Comparison of ENCODE assay signal across 1 cellular context in the genomic region with DNA sequence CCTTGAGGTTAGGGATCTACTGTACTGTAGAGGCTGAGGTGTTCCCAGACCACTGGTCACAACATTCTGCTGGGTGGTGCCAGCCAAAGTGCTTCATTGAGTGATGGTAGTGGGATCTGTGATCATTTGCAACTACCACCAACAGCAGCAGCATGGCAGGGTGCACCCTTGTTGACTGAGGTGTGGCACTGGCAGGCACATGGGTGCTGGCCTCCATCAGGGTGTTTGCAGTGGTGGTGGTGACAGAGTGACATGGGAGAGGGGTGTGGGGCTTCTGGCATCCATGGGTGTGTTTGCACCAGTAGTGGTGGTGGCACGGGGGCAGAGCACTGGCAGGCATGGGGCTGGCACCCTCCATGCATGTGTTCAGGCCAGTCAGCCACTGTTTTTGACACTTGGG.
TF ChIP-seq lines count a peak whose summit lies in the region.

No MANE protein-coding gene starts in this region.

TF ChIP-seq in SK-N-SH treated with all-trans-retinoic acid at 6 μM for 48 hours, 23 proteins besides CTCF, POLR2A, EP300 and RAD21:
- TF ChIP-seq OSR1 (CRISPR knock-in tag; IDR thresholded peaks at IDR 0.05) = no peak
- TF ChIP-seq, protein P1, sequence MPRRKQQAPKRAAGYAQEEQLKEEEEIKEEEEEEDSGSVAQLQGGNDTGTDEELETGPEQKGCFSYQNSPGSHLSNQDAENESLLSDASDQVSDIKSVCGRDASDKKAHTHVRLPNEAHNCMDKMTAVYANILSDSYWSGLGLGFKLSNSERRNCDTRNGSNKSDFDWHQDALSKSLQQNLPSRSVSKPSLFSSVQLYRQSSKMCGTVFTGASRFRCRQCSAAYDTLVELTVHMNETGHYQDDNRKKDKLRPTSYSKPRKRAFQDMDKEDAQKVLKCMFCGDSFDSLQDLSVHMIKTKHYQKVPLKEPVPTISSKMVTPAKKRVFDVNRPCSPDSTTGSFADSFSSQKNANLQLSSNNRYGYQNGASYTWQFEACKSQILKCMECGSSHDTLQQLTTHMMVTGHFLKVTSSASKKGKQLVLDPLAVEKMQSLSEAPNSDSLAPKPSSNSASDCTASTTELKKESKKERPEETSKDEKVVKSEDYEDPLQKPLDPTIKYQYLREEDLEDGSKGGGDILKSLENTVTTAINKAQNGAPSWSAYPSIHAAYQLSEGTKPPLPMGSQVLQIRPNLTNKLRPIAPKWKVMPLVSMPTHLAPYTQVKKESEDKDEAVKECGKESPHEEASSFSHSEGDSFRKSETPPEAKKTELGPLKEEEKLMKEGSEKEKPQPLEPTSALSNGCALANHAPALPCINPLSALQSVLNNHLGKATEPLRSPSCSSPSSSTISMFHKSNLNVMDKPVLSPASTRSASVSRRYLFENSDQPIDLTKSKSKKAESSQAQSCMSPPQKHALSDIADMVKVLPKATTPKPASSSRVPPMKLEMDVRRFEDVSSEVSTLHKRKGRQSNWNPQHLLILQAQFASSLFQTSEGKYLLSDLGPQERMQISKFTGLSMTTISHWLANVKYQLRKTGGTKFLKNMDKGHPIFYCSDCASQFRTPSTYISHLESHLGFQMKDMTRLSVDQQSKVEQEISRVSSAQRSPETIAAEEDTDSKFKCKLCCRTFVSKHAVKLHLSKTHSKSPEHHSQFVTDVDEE (CRISPR knock-in tag; IDR thresholded peaks at IDR 0.05) = no peak
- no peak for TF ChIP-seq CREB5 (CRISPR knock-in tag; IDR thresholded peaks at IDR 0.05; ENCODE audit: low read depth)
- no peak for TF ChIP-seq BACH2 (CRISPR knock-in tag; IDR thresholded peaks at IDR 0.05; ENCODE audit: borderline replicate concordance)
- no peak for TF ChIP-seq ZFP30 (CRISPR knock-in tag; IDR thresholded peaks at IDR 0.05)
- no peak for TF ChIP-seq TOX (CRISPR knock-in tag; IDR thresholded peaks at IDR 0.05; ENCODE audit: borderline replicate concordance)
- no peak for TF ChIP-seq GLIS3 (CRISPR knock-in tag; IDR thresholded peaks at IDR 0.05)
- no peak for TF ChIP-seq ZNF565 (CRISPR knock-in tag; conservative IDR thresholded peaks at IDR 0.05; ENCODE audit: low read depth)
- no peak for TF ChIP-seq TCF4 (CRISPR knock-in tag; IDR thresholded peaks at IDR 0.05; ENCODE audit: borderline replicate concordance)
- TF ChIP-seq ESRRG (CRISPR knock-in tag; IDR thresholded peaks at IDR 0.05) = no peak
- no peak for TF ChIP-seq PPARA (CRISPR knock-in tag; IDR thresholded peaks at IDR 0.05; ENCODE audit: borderline replicate concordance)
- TF ChIP-seq CSRNP3 (CRISPR knock-in tag; IDR thresholded peaks at IDR 0.05) = no peak
- TF ChIP-seq SNAI2 (CRISPR knock-in tag; IDR thresholded peaks at IDR 0.05) = no peak
